Comparison of ENCODE assay signal across 1 cellular context in genomic region chr3:136749602-136750001, GRCh38.
TF ChIP-seq lines count a peak whose summit lies in the region.

No MANE protein-coding gene starts in this region.

TF ChIP-seq in HEK293, 187 proteins besides CTCF, POLR2A, EP300 and RAD21 (continued from another document):
- TF ChIP-seq, protein P1, sequence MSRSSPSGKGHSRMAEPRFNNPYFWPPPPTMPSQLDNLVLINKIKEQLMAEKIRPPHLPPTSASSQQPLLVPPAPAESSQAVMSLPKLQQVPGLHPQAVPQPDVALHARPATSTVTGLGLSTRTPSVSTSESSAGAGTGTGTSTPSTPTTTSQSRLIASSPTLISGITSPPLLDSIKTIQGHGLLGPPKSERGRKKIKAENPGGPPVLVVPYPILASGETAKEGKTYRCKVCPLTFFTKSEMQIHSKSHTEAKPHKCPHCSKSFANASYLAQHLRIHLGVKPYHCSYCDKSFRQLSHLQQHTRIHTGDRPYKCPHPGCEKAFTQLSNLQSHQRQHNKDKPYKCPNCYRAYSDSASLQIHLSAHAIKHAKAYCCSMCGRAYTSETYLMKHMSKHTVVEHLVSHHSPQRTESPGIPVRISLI (tag by site-specific recombination; IDR thresholded peaks at IDR 0.05) = 0 out of 2 replicates have a peak, but pooled peaks have one; percentile 26
- 0 out of 2 replicates have a peak, but pooled peaks have one; percentile 23 for TF ChIP-seq ZNF600 (tag by site-specific recombination; IDR thresholded peaks at IDR 0.05)
